28 cellular contexts compared by ENCODE assay signal in genomic region chr7:141704741-141705140, GRCh38. TPM values are rescaled to one million over a fixed set of nuclear protein-coding genes. Genes with fewer than 3 reads are reported as not detected.
DNase-seq lines count a peak whose midpoint lies in the region; TF ChIP-seq lines count a peak whose summit lies in the region.
"Had no signal": no experiment of that assay in that cellular context is flagged by ENCODE, and none has a peak within 500 bp of the region (broad histone marks: within the 10 kb centered on the region; RNA-seq: fewer than 3 reads in every experiment).

No MANE protein-coding gene starts in this region.

- H3K9me3 ChIP-seq in MG63 = no peaks in the 10 kb centered on the region
- no peaks in the 10 kb centered on the region for H3K9me3 ChIP-seq in skeletal muscle satellite cell (replicated peaks; ENCODE audit: low read length)
- H3K9me3 ChIP-seq in stomach = no peaks in the 10 kb centered on the region
- H3K9me3 ChIP-seq: colonic mucosa, esophagus muscularis mucosa, gastrocnemius medialis, Peyer's patch, transverse colon had no signal

- no peak for TF ChIP-seq CTCF in fibroblast of mammary gland (conservative IDR thresholded peaks at IDR 0.05; ENCODE audit: control insufficient read depth, insufficient read depth, low read depth, low read length)
- no peak for TF ChIP-seq CTCF in stomach (IDR thresholded peaks at IDR 0.05)

- DNase-seq in EH (ENCODE audit: low read depth) (peak; percentile 30), MG63 (peak; percentile 11), fibroblast of mammary gland (ENCODE audit: low read depth) (peak; percentile 27), stomach (no peak), NCI-H1048 (lab: John Stamatoyannopoulos, UW) (no peak), OCI-M1 (lab: John Stamatoyannopoulos, UW) (no peak)
- DNase-seq: activated CD4-positive, CD25-positive, alpha-beta regulatory T cell; activated naive CD4-positive, alpha-beta T cell treated with anti-CD3 and anti-CD28 coated beads, Interleukin-2, amount 10 ng/mL, durations not matched to agents 7 days and 5 days; amygdala; colonic mucosa; effector memory CD4-positive, alpha-beta T cell; EL; gastrocnemius medialis; NCI-H2029; NCI-H526 treated with DMSO at 0.1 percent for 48 hours; Peyer's patch; retina; SIG-M5; stimulated activated CD4-positive, alpha-beta T cell treated with anti-CD3 and anti-CD28 coated beads, Interleukin-2, amount 100 ng/mL, for 24 hours; T1000; transverse colon had no signal

- no peaks in the 10 kb centered on the region for H3K36me3 ChIP-seq in MG63
- no peaks in the 10 kb centered on the region for H3K36me3 ChIP-seq in skeletal muscle satellite cell (ENCODE audit: insufficient read depth, low read length)
- no peaks in the 10 kb centered on the region for H3K36me3 ChIP-seq in stomach
- H3K36me3 ChIP-seq: colonic mucosa, esophagus muscularis mucosa, gastrocnemius medialis, Peyer's patch, transverse colon had no signal

- no peak overlapping the region for H3K27ac ChIP-seq in stomach
- H3K27ac ChIP-seq: colonic mucosa, esophagus muscularis mucosa, gastrocnemius medialis, HL-60, Peyer's patch, transverse colon had no signal

- H3K9ac ChIP-seq in skeletal muscle satellite cell (ENCODE audit: low read depth, low read length) = no peak overlapping the region

- 68 to 84% (median 77%) methylated on average over 5 of the region's 5 CpGs for WGBS in stomach, 5 donors

- TF ChIP-seq EP300 in stomach (IDR thresholded peaks at IDR 0.05) = no peak

- peaks cover 15% of the 10 kb centered on the region for H3K4me1 ChIP-seq in skeletal muscle satellite cell (ENCODE audit: control insufficient read depth, insufficient read depth, low read length)
- peaks cover 18 to 37% (median 25%) of the 10 kb centered on the region in 4 donors for H3K4me1 ChIP-seq in stomach

- intact Hi-C loops in stomach (cut with DNase I; ENCODE audit: low total_unique reads) = no loop called here

- peak overlapping the region; percentile 42 for H3K4me2 ChIP-seq in skeletal muscle satellite cell (ENCODE audit: low read length)

- TF ChIP-seq POLR2A in stomach (IDR thresholded peaks at IDR 0.05) = no peak

- H3K4me3 ChIP-seq in MG63 = no peak overlapping the region
- H3K4me3 ChIP-seq in fibroblast of mammary gland (ENCODE audit: control insufficient read depth, low read depth, low read length) = no peak overlapping the region
- no peak overlapping the region for H3K4me3 ChIP-seq in skeletal muscle satellite cell (ENCODE audit: low read length)
- H3K4me3 ChIP-seq in stomach = no peak overlapping the region
- H3K4me3 ChIP-seq: colonic mucosa, esophagus muscularis mucosa, gastrocnemius medialis, Peyer's patch, transverse colon had no signal

- H3K27me3 ChIP-seq in MG63 (no peaks in the 10 kb centered on the region), skeletal muscle satellite cell (ENCODE audit: control insufficient read depth, insufficient read depth, low read length) (no peaks in the 10 kb centered on the region), stomach (no peaks in the 10 kb centered on the region)
- H3K27me3 ChIP-seq: colonic mucosa, esophagus muscularis mucosa, gastrocnemius medialis, Peyer's patch, transverse colon had no signal

RNA-seq across cellular contexts. Expression of gene DENND11, which starts 2.8 kb away (rescaled TPM):
- total RNA-seq in MG63 (2014; rRNA removed; shearing (Covaris generic); ENCODE audit: low replicate concordance) = 1.3 and 2.1 TPM in 2 replicates
- total RNA-seq in skeletal muscle satellite cell (2012; rRNA removed) = 3.7 and 4.8 TPM in 2 replicates
- total RNA-seq in stomach = 10 to 100 TPM; 10.5 to 80.2 (median 47.2) TPM
- 10 to 100 TPM in 1 of 3 donors, 1 to 10 TPM in 2; 5.8 to 13.0 (median 9.5) TPM for polyA plus RNA-seq in stomach

RNA-seq across cellular contexts. Expression of gene WEE2, which starts 3.4 kb away (rescaled TPM):
- not detected in 2 replicates for total RNA-seq in MG63 (2014; rRNA removed; shearing (Covaris generic); ENCODE audit: low replicate concordance)
- not detected in 2 replicates for total RNA-seq in skeletal muscle satellite cell (2012; rRNA removed)
- total RNA-seq in stomach = under 1 TPM in 1 of 5 donors, not detected in 4; 0.37 TPM
- polyA plus RNA-seq in stomach = not detected
- total RNA-seq: colonic mucosa, esophagus muscularis mucosa, gastrocnemius medialis, HepG2, left lobe of liver, mesenteric fat pad, osteocyte, Peyer's patch, transverse colon had no signal
- polyA plus RNA-seq: HepG2 had no signal

RNA-seq across cellular contexts. Expression of gene SSBP1, which starts 33.4 kb away (rescaled TPM):
- 135 and 212 TPM in 2 replicates for total RNA-seq in MG63 (2014; rRNA removed; shearing (Covaris generic); ENCODE audit: low replicate concordance)
- total RNA-seq in skeletal muscle satellite cell (2012; rRNA removed) = 201 and 205 TPM in 2 replicates
- total RNA-seq in stomach = 100 to 1,000 TPM in 1 of 5 donors, 10 to 100 TPM in 4; 17.4 to 145 (median 59.8) TPM
- 100 to 1,000 TPM; 169 to 207 (median 198) TPM for polyA plus RNA-seq in stomach

RNA-seq across cellular contexts. Expression of gene TAS2R3, which starts 59.2 kb away (rescaled TPM):
- total RNA-seq in MG63 (2014; rRNA removed; shearing (Covaris generic); ENCODE audit: low replicate concordance) = not detected in 2 replicates
- total RNA-seq in skeletal muscle satellite cell (2012; rRNA removed) = 0.44 and 0.51 TPM in 2 replicates
- total RNA-seq in stomach = 1 to 10 TPM in 2 of 5 donors, under 1 TPM in 1, not detected in 2; 0.58 to 5.7 (median 4.4) TPM
- polyA plus RNA-seq in stomach = not detected

Comparison
In these comparisons a context has a peak if more than half of its experiments do, and no peak if none do; other contexts are left out.
1. DNase-seq: peak in EH (single experiment), MG63 (single experiment) and fibroblast of mammary gland (single experiment); none in stomach (single experiment), NCI-H1048 (single experiment) and OCI-M1 (single experiment).